In the genomic region with DNA sequence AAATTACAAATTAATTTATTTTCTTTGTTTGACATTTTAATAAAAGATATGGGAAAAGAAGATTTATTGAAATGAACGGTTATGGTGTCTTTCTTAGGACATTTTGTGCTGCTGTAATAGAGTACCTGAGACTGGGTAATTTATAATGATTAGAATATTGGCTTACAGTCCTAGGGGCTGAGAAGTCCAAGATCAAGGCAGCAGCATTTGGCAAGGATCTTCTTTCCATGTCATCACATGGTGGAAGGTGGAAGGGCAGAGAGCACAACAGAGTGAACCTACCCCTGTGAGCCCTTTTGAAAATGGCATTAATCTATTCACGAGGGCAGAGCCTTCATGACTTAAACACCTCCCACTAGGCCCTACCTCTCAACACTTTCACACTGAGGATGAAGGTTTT, we compare ENCODE assay signal across 7 cellular contexts.
"Had no signal": no experiment of that assay in that cellular context is flagged by ENCODE, and none has a peak within 500 bp of the region (broad histone marks: within the 10 kb centered on the region; RNA-seq: fewer than 3 reads in every experiment).

No MANE protein-coding gene starts in this region.

- H3K4me3 ChIP-seq: GM12878 had no signal

- FAIRE-seq: GM12878, GM12891, GM12892, GM18507, GM19239 had no signal

- ATAC-seq: GM12878 had no signal

- DNase-seq: GDM1, GF-D8 had no signal
